In genomic region chr13:46604226-46604968, GRCh38 we compare ENCODE assay signal across 1 cellular context.
TF ChIP-seq lines count a peak whose summit lies in the region.

No MANE protein-coding gene starts in this region.

TF ChIP-seq in A549, 52 proteins besides CTCF, POLR2A, EP300 and RAD21:
- no peak for TF ChIP-seq ZFP36 (IDR thresholded peaks at IDR 0.05; ENCODE audit: borderline replicate concordance, partially characterized antibody)
- TF ChIP-seq REST (IDR thresholded peaks at IDR 0.05), result no peak
- no peak for TF ChIP-seq BCL3 (IDR thresholded peaks at IDR 0.05)
- TF ChIP-seq ATOH8 (CRISPR knock-in tag; IDR thresholded peaks at IDR 0.05; ENCODE audit: low read depth), result no peak
- TF ChIP-seq EHMT2 (IDR thresholded peaks at IDR 0.05; ENCODE audit: low read depth), result no peak
- TF ChIP-seq HES2 (IDR thresholded peaks at IDR 0.05), result no peak
- no peak for TF ChIP-seq TP53 (CRISPR knock-in tag; IDR thresholded peaks at IDR 0.05)
- no peak for TF ChIP-seq JUN (IDR thresholded peaks at IDR 0.05)
- TF ChIP-seq RNF2 (IDR thresholded peaks at IDR 0.05; ENCODE audit: borderline replicate concordance, low read depth), result no peak
- TF ChIP-seq FOSL2 (IDR thresholded peaks at IDR 0.05), result no peak
- no peak for TF ChIP-seq FOSL2 (CRISPR knock-in tag; IDR thresholded peaks at IDR 0.05)
- no peak for TF ChIP-seq NR3C1 (IDR thresholded peaks at IDR 0.05)
- TF ChIP-seq HDAC2 (IDR thresholded peaks at IDR 0.05), result no peak
- no peak for TF ChIP-seq SMC3 (IDR thresholded peaks at IDR 0.05)
- no peak for TF ChIP-seq SREBF2 (IDR thresholded peaks at IDR 0.05)
- no peak for TF ChIP-seq CBX2 (IDR thresholded peaks at IDR 0.05; ENCODE audit: borderline replicate concordance, low read depth)
- no peak for TF ChIP-seq HOXB5 (CRISPR knock-in tag; IDR thresholded peaks at IDR 0.05)
- TF ChIP-seq JUNB (IDR thresholded peaks at IDR 0.05), result no peak
- TF ChIP-seq BHLHE40 (IDR thresholded peaks at IDR 0.05; ENCODE audit: low read depth, low read length), result no peak
